8 cellular contexts compared by ENCODE assay signal in the genomic region with DNA sequence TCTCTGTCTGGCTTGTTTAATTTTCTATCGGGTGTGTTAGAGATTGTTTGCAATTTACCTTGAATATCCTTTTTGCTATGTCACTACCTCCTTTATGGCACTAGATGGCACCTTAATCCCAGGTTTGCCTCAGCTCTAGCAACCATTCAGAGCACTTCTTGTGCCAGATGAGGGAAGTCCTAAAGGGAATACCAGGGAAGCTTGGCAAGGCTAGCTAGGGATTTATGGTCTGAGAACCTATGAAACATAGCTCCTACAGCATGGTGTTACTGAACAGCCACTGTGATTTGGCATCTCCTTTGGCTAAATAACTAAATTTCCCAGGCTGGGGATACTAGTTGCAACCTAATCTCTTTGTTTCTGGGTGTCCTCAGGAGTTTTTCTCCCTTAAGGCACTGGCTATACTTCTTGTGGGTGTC.
DNase-seq lines count a peak whose midpoint lies in the region; ATAC-seq and TF ChIP-seq lines count a peak whose summit lies in the region.

No MANE protein-coding gene starts in this region.

- H3K4me3 ChIP-seq in BJ (ENCODE audit: low read depth, low read length): no peak overlapping the region

- CTCF ChIA-PET in BJ (lab: Yijun Ruan, JAX): interaction anchor here (0.6 to 4.3 kb wide), 24 partner anchors 10 to 452 kb away, joined by 3 to 26 read pairs (median 4); a partner anchor contains a TSS

- DNase-seq in BJ (ENCODE audit: low read depth) (peak; percentile 50), NCI-H1436 (lab: John Stamatoyannopoulos, UW) (peak; percentile 71), SKM-1 treated with dmso at 0.1 percent for 144 hours (lab: John Stamatoyannopoulos, UW; ENCODE audit: unreplicated experiment) (peak; percentile 67), cerebellar cortex (ENCODE audit: low spot score) (peak; percentile 84), left colon (peak in 1 of 2 donors; percentile 30)
- peak in 5 of 6 experiments; percentile 4 to 68 (median 24) for DNase-seq in stimulated activated naive CD4-positive, alpha-beta T cell (lab: John Stamatoyannopoulos, UW)

- peak; percentile 68 for TF ChIP-seq CTCF in BJ (IDR thresholded peaks at IDR 0.05; ENCODE audit: insufficient read depth, low read depth, low read length)

- POLR2A ChIA-PET in BJ (lab: Charles Lee): interaction anchor here (0.6 kb wide), 1 partner anchor 342 kb away, joined by 8 read pairs; no protein-coding TSS in a partner anchor

- intact Hi-C loops in left colon (cut with DNase I, micrococcal nuclease): no loop called here

- H3K36me3 ChIP-seq in BJ (ENCODE audit: control insufficient read depth, insufficient read depth, low read length): no peaks in the 10 kb centered on the region

- ATAC-seq in GM18517 (IDR thresholded peaks at IDR 0.05; ENCODE audit: unreplicated experiment) (peak; percentile 92), HG02938 (IDR thresholded peaks at IDR 0.05; ENCODE audit: unreplicated experiment) (peak; percentile 69), left colon (peak; percentile 100)

- H3K27me3 ChIP-seq in BJ (ENCODE audit: control insufficient read depth, insufficient read depth, low read length): no peaks in the 10 kb centered on the region
